In the genomic region with DNA sequence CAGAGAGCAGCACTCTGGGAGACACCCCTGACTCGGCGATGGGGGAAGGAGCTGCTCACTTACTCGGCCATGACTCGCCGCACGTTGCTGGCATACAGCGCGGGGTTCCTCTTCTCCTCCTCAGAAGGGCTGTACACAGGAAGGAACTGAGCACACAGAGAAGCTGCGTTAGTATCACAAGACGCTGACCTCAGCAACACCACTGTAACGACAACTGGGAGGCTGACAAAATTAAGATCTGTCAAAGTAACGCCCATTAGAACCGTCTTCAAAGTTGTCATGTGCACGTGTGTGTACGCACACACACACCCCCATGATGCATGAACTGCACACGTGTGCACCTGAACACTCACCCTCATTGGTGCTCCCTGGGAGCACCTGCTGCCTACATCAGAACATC, we compare ENCODE assay signal across 14 cellular contexts. TPM values are rescaled to one million over a fixed set of nuclear protein-coding genes. Genes with fewer than 3 reads are reported as not detected.
DNase-seq lines count a peak whose midpoint lies in the region; ATAC-seq and TF ChIP-seq lines count a peak whose summit lies in the region.
"Had no signal": no experiment of that assay in that cellular context is flagged by ENCODE, and none has a peak within 500 bp of the region (broad histone marks: within the 10 kb centered on the region; RNA-seq: fewer than 3 reads in every experiment).

No MANE protein-coding gene starts in this region.

- ATAC-seq in T-helper 17 cell (peak; percentile 38), GM21367 (IDR thresholded peaks at IDR 0.05; ENCODE audit: unreplicated experiment) (no peak), HG02588 (IDR thresholded peaks at IDR 0.05; ENCODE audit: unreplicated experiment) (no peak), GM18517 (IDR thresholded peaks at IDR 0.05; ENCODE audit: unreplicated experiment) (no peak)

- H4K20me1 ChIP-seq in BLaER1 treated with 17β-estradiol and CSF1 and Interleukin-3, amounts not matched to agents 10 nM and 100 nM, result peaks cover 0 to 52% (median 20%) of the 10 kb centered on the region in 11 experiments; a peak in 10 of 22 replicates

- H3K36me3 ChIP-seq in BLaER1 treated with 17β-estradiol and CSF1 and Interleukin-3, amounts not matched to agents 10 nM and 100 nM, result peaks cover 39 to 72% (median 58%) of the 10 kb centered on the region in 11 experiments
- H3K36me3 ChIP-seq in neutrophil, result peaks cover 53% of the 10 kb centered on the region

- H3K9ac ChIP-seq in BLaER1 treated with 17β-estradiol and CSF1 and Interleukin-3, amounts not matched to agents 10 nM and 100 nM, result peak overlapping the region in 2 of 11 experiments; percentile 12 to 57; a peak in 2 of 22 replicates
- H3K9ac ChIP-seq: KMS-11 had no signal

- H3K4me1 ChIP-seq in BLaER1 treated with 17β-estradiol and CSF1 and Interleukin-3, amounts not matched to agents 10 nM and 100 nM, result peaks cover 54 to 72% (median 59%) of the 10 kb centered on the region in 10 experiments
- H3K4me1 ChIP-seq in neutrophil (ENCODE audit: control insufficient read depth in 1 of 2, insufficient read depth in 1 of 2, low read depth in 1 of 2, low read length in 1 of 2), result peaks cover 83 to 85% of the 10 kb centered on the region in 2 experiments

- H3K4me3 Mint-ChIP-seq in T-helper 17 cell, result no peak overlapping the region

- peak; percentile 47 for TF ChIP-seq CTCF in neutrophil (IDR thresholded peaks at IDR 0.05)

- intact Hi-C loops in cardiac septum (cut with DNase I), result no loop called here

- H3K27me3 ChIP-seq in BLaER1 treated with 17β-estradiol and CSF1 and Interleukin-3, amounts not matched to agents 10 nM and 100 nM, result no peaks in the 10 kb centered on the region
- H3K27me3 ChIP-seq in neutrophil, result no peaks in the 10 kb centered on the region

- no peak overlapping the region for H3K27ac Mint-ChIP-seq in T-helper 17 cell

- H3K36me3 Mint-ChIP-seq in T-helper 17 cell (ENCODE audit: low read depth), result no peaks in the 10 kb centered on the region

- peak overlapping the region in 4 of 11 experiments; percentile 37 to 75 (median 60); a peak in 7 of 22 replicates for H3K27ac ChIP-seq in BLaER1 treated with 17β-estradiol and CSF1 and Interleukin-3, amounts not matched to agents 10 nM and 100 nM
- peak overlapping the region; percentile 97 for H3K27ac ChIP-seq in neutrophil
- H3K27ac ChIP-seq: KMS-11, SK-N-MC had no signal

- H3K4me1 Mint-ChIP-seq in T-helper 17 cell, result peaks cover 11% of the 10 kb centered on the region

- H3K4me2 ChIP-seq in BLaER1 treated with 17β-estradiol and CSF1 and Interleukin-3, amounts not matched to agents 10 nM and 100 nM, result peak overlapping the region; percentile 13 to 93 (median 43); a peak in 18 of 22 replicates
- H3K4me2 ChIP-seq: KMS-11 had no signal

- no peaks in the 10 kb centered on the region for H3K27me3 Mint-ChIP-seq in T-helper 17 cell

- DNase-seq in T-helper 17 cell, result no peak
- DNase-seq in cardiac septum (ENCODE audit: low spot score), result peak; percentile 90
- no peak for DNase-seq in DMS 273 treated with DMSO at 0.1 percent for 48 hours (lab: John Stamatoyannopoulos, UW)
- DNase-seq: activated T-cell treated with anti-CD3 and anti-CD28 coated beads, Interleukin-2, amount 50 U/mL, for 1 hour; DMS53; NCI-H2081 had no signal

- peaks cover 0 to 10% (median 0%) of the 10 kb centered on the region in 11 experiments; a peak in 2 of 22 replicates for H3K9me3 ChIP-seq in BLaER1 treated with 17β-estradiol and CSF1 and Interleukin-3, amounts not matched to agents 10 nM and 100 nM (replicated peaks in 1 of 11)
- H3K9me3 ChIP-seq in T-helper 17 cell (ENCODE audit: control insufficient read depth, low read length, poor library complexity, severe bottlenecking) (no peaks in the 10 kb centered on the region), neutrophil (no peaks in the 10 kb centered on the region)

- no peak overlapping the region for H3K4me3 ChIP-seq in BLaER1 treated with 17β-estradiol and CSF1 and Interleukin-3, amounts not matched to agents 10 nM and 100 nM
- peak overlapping the region; percentile 21 to 54 for H3K4me3 ChIP-seq in neutrophil (ENCODE audit: low read depth in 1 of 2, low read length in 1 of 2)
- H3K4me3 ChIP-seq: SK-N-MC had no signal

RNA-seq across cellular contexts. Expression of a gene that starts 32.1 kb away (rescaled TPM):
- total RNA-seq in T-helper 17 cell (not detected), cardiac septum (0.19 TPM)
- total RNA-seq: fibroblast of villous mesenchyme had no signal

RNA-seq across cellular contexts. Expression of a gene that starts 46.4 kb away (rescaled TPM):
- total RNA-seq in T-helper 17 cell (10 to 100 TPM; 23.4 to 24.8 TPM), cardiac septum (14.7 TPM)

Comparison
In these comparisons a context has a peak if more than half of its experiments do, and no peak if none do; other contexts are left out.
1. H3K4me3 ChIP-seq: peak in neutrophil (2 of 2); none in BLaER1 treated with 17β-estradiol and CSF1 and Interleukin-3, amounts not matched to agents 10 nM and 100 nM (0 of 10).